18 cellular contexts compared by ENCODE assay signal in the genomic region with DNA sequence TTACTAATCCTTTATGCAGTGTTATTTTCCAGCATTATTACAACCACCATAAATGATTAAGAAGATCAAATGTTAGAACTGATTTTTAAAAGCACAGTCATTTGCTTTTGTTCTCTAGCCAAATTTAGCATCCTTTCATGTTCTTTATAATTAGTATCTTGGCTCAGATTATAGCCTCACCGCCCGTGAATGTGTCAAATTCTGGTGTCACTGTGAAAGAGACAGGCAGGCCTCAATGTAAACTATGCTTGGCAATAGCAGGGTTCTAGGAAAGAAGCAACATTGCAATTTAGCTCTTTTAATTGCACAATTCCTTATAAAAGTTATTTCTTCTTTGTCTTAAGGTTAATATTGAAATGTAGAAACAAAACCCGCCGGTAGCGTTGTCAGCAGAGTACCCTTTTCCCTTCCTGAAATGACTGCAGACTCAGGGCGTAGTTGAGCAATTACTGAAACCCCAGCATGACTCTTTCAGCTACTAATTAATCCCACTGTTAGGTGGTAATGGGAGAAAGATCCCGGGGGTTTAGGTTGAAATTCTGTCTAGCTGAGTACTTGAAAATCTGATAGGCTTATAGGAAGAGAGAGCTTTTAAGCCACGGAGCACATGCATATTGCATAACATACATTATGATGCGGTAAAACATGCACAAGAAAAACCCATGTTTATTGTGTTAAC.
DNase-seq lines count a peak whose midpoint lies in the region; TF ChIP-seq lines count a peak whose summit lies in the region.
"Had no signal": no experiment of that assay in that cellular context is flagged by ENCODE, and none has a peak within 500 bp of the region (broad histone marks: within the 10 kb centered on the region; RNA-seq: fewer than 3 reads in every experiment).

No MANE protein-coding gene starts in this region.

- peaks cover 6% of the 10 kb centered on the region for H3F3A ChIP-seq in neural cell (ENCODE audit: insufficient read depth, low read length, poor library complexity, severe bottlenecking)

- no peak for TF ChIP-seq RAD21 in neural cell (conservative IDR thresholded peaks at IDR 0.05)

- no peak overlapping the region for H3K27ac ChIP-seq in neural cell (ENCODE audit: low read length)
- H3K27ac ChIP-seq: right lobe of liver, SJSA1, thyroid gland had no signal

- H3K79me2 ChIP-seq in neural cell (replicated peaks; ENCODE audit: insufficient read depth, low read length), result no peaks in the 10 kb centered on the region

- peak overlapping the region; percentile 22 for H3K4me3 ChIP-seq in neural cell (ENCODE audit: low read length)
- H3K4me3 ChIP-seq: K562, right lobe of liver, SJSA1, thyroid gland had no signal

- no peaks in the 10 kb centered on the region for H4K20me1 ChIP-seq in neural cell (ENCODE audit: insufficient read depth)

- peak; percentile 23 for DNase-seq in G401 (ENCODE audit: low spot score)
- DNase-seq in NCI-H146 (lab: John Stamatoyannopoulos, UW), result peak; percentile 72
- DNase-seq in SIG-M5 treated with dmso at 0.1 percent for 504 hours (lab: John Stamatoyannopoulos, UW; ENCODE audit: unreplicated experiment), result peak; percentile 76
- no peak for DNase-seq in glomerular visceral epithelial cell (ENCODE audit: extremely low spot score)
- DNase-seq in DMS114 treated with DMSO at 0.1 percent for 48 hours (lab: John Stamatoyannopoulos, UW; ENCODE audit: unreplicated experiment), result no peak
- no peak for DNase-seq in activated T-cell treated with anti-CD3 and anti-CD28 coated beads for 4 hours
- DNase-seq: activated CD8-positive, alpha-beta T cell treated with anti-CD3 and anti-CD28 coated beads for 36 hours; activated T-cell treated with anti-CD3 and anti-CD28 coated beads, Interleukin-2, amount 50 U/mL, for 4 hours; immature natural killer cell; NCI-H1092; NCI-H345; OCI-M1; right lobe of liver; stimulated activated naive B cell treated with anti-CD40 and anti-IgM and Interleukin-4, amounts not matched to agents 10 μg/mL and 1 μg/mL and 100 μg/mL, for 72 hours; thyroid gland had no signal

- H3K27me3 ChIP-seq in neural cell (ENCODE audit: insufficient read depth, low read depth, low read length), result no peaks in the 10 kb centered on the region
- H3K27me3 ChIP-seq: right lobe of liver, SJSA1, thyroid gland had no signal

- H2AFZ ChIP-seq in neural cell (ENCODE audit: low read depth, low read length), result no peak overlapping the region

- no peak overlapping the region for H3K9ac ChIP-seq in neural cell (ENCODE audit: low read length)

- TF ChIP-seq EP300 in neural cell (conservative IDR thresholded peaks at IDR 0.05; ENCODE audit: poor library complexity, severe bottlenecking), result peak; percentile 11

- H3K9me2 ChIP-seq in neural cell (ENCODE audit: insufficient read depth, low read length), result no peaks in the 10 kb centered on the region

- H3K36me3 ChIP-seq in neural cell (ENCODE audit: insufficient read depth, low read length), result no peaks in the 10 kb centered on the region
- H3K36me3 ChIP-seq: right lobe of liver, SJSA1, thyroid gland had no signal

- no peaks in the 10 kb centered on the region for H3K9me3 ChIP-seq in neural cell (ENCODE audit: low read length)
- H3K9me3 ChIP-seq: right lobe of liver, SJSA1, thyroid gland had no signal

- in situ Hi-C loops in G401 (cut with HindIII; ENCODE audit: low sequenced_read_pairs), result no loop called here

- H3K4me2 ChIP-seq in neural cell (ENCODE audit: low read length), result peak overlapping the region; percentile 1

- TF ChIP-seq CTCF in neural cell (IDR thresholded peaks at IDR 0.05; ENCODE audit: poor library complexity, severe bottlenecking), result no peak

TF ChIP-seq in neural cell, 6 proteins besides CTCF, POLR2A, EP300 and RAD21:
- TF ChIP-seq POLR2AphosphoS5 (IDR thresholded peaks at IDR 0.05) (no peak), EZH2 (IDR thresholded peaks at IDR 0.05; ENCODE audit: borderline replicate concordance, insufficient read depth, low read length, poor library complexity, severe bottlenecking) (no peak), TAF1 (IDR thresholded peaks at IDR 0.05; ENCODE audit: low read depth) (no peak), MXI1 (conservative IDR thresholded peaks at IDR 0.05; ENCODE audit: poor library complexity, severe bottlenecking) (no peak)
- TF ChIP-seq, protein P1, sequence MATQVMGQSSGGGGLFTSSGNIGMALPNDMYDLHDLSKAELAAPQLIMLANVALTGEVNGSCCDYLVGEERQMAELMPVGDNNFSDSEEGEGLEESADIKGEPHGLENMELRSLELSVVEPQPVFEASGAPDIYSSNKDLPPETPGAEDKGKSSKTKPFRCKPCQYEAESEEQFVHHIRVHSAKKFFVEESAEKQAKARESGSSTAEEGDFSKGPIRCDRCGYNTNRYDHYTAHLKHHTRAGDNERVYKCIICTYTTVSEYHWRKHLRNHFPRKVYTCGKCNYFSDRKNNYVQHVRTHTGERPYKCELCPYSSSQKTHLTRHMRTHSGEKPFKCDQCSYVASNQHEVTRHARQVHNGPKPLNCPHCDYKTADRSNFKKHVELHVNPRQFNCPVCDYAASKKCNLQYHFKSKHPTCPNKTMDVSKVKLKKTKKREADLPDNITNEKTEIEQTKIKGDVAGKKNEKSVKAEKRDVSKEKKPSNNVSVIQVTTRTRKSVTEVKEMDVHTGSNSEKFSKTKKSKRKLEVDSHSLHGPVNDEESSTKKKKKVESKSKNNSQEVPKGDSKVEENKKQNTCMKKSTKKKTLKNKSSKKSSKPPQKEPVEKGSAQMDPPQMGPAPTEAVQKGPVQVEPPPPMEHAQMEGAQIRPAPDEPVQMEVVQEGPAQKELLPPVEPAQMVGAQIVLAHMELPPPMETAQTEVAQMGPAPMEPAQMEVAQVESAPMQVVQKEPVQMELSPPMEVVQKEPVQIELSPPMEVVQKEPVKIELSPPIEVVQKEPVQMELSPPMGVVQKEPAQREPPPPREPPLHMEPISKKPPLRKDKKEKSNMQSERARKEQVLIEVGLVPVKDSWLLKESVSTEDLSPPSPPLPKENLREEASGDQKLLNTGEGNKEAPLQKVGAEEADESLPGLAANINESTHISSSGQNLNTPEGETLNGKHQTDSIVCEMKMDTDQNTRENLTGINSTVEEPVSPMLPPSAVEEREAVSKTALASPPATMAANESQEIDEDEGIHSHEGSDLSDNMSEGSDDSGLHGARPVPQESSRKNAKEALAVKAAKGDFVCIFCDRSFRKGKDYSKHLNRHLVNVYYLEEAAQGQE (IDR thresholded peaks at IDR 0.05; ENCODE audit: borderline replicate concordance), result no peak

Comparison
In these comparisons a context has a peak if more than half of its experiments do, and no peak if none do; other contexts are left out.
1. DNase-seq: peak in G401 (single experiment), NCI-H146 (single experiment) and SIG-M5 treated with dmso at 0.1 percent for 504 hours (single experiment); none in glomerular visceral epithelial cell (single experiment), DMS114 treated with DMSO at 0.1 percent for 48 hours (single experiment) and activated T-cell treated with anti-CD3 and anti-CD28 coated beads for 4 hours (single experiment).